8 cellular contexts compared by ENCODE assay signal in genomic region chr2:30147715-30148611, GRCh38. TPM values are rescaled to one million over a fixed set of nuclear protein-coding genes. Genes with fewer than 3 reads are reported as not detected.
DNase-seq lines count a peak whose midpoint lies in the region; ATAC-seq, FAIRE-seq and TF ChIP-seq lines count a peak whose summit lies in the region.

No MANE protein-coding gene starts in this region.

- no peak overlapping the region for H2BK120ac ChIP-seq in neuronal stem cell (ENCODE audit: low read depth, low read length)

- peak overlapping the region; percentile 87 for H2BK5ac ChIP-seq in neuronal stem cell (ENCODE audit: low read length)

- no peak overlapping the region for H2BK12ac ChIP-seq in neuronal stem cell (ENCODE audit: low read length)

- H2AK5ac ChIP-seq in neuronal stem cell (ENCODE audit: low read depth, low read length): no peak overlapping the region

- H3K9ac ChIP-seq in HUES6 (ENCODE audit: low read length) (peak overlapping the region; percentile 69), neuronal stem cell (ENCODE audit: low read depth, low read length, poor library complexity) (peak overlapping the region; percentile 95)

- POLR2A ChIA-PET in BJ (lab: Charles Lee): interaction anchor here (0.6 kb wide), 1 partner anchor 1032 kb away, joined by 5 read pairs; no protein-coding TSS in a partner anchor

- peak overlapping the region; percentile 91 for H3K23ac ChIP-seq in neuronal stem cell (ENCODE audit: low read depth, low read length, poor library complexity)

- H4K91ac ChIP-seq in neuronal stem cell (ENCODE audit: low read depth, low read length, poor library complexity): no peak overlapping the region

- H3K9me3 ChIP-seq in HUES6 (ENCODE audit: control insufficient read depth, insufficient read depth, low read depth, low read length) (no peaks in the 10 kb centered on the region), RWPE2 (ENCODE audit: severe bottlenecking) (no peaks in the 10 kb centered on the region), neuronal stem cell (replicated peaks in 1 of 2; ENCODE audit: control insufficient read depth in 2 of 2, insufficient read depth in 1 of 2, low read depth in 1 of 2, low read length in 2 of 2) (no peaks in the 10 kb centered on the region)

- H3K14ac ChIP-seq in neuronal stem cell (ENCODE audit: low read length): no peak overlapping the region

- no peaks in the 10 kb centered on the region for H3K79me1 ChIP-seq in neuronal stem cell (ENCODE audit: low read depth, low read length)

- no peak for FAIRE-seq in frontal cortex (lab: Jason Lieb, UNC)

- peak overlapping the region; percentile 96 for H2AFZ ChIP-seq in neuronal stem cell (ENCODE audit: low read length)

- no peak overlapping the region for H3K4ac ChIP-seq in neuronal stem cell (ENCODE audit: low read length)

- DNase-seq in BJ (ENCODE audit: low read depth) (no peak), RWPE2 (ENCODE audit: low spot score) (peak; percentile 71), frontal cortex (ENCODE audit: low spot score in 2 of 2) (peak; percentile 87 to 93), neuronal stem cell (ENCODE audit: low spot score) (peak; percentile 81), substantia nigra (lab: John Stamatoyannopoulos, UW) (peak in 48 of 49 donors; percentile 5 to 88 (median 68))
- peak; percentile 41 to 74 (median 53) for DNase-seq in activated naive CD4-positive, alpha-beta T cell (lab: John Stamatoyannopoulos, UW)

- TF ChIP-seq CTCF in BJ (IDR thresholded peaks at IDR 0.05; ENCODE audit: insufficient read depth, low read depth, low read length) (no peak), RWPE2 (IDR thresholded peaks at IDR 0.05; ENCODE audit: poor library complexity, severe bottlenecking) (peak; percentile 82)

- peak overlapping the region; percentile 95 for H3K18ac ChIP-seq in neuronal stem cell (ENCODE audit: low read length)

- H3K27me3 ChIP-seq in BJ (ENCODE audit: control insufficient read depth, insufficient read depth, low read length): 0 out of 2 replicates have a peak, but pooled peaks cover 1% of the 10 kb centered on the region
- peaks cover 5% of the 10 kb centered on the region; the same call in 1 of the 2 replicates for H3K27me3 ChIP-seq in HUES6 (ENCODE audit: control insufficient read depth, insufficient read depth, low read length)
- no peaks in the 10 kb centered on the region for H3K27me3 ChIP-seq in RWPE2 (ENCODE audit: insufficient read depth, poor library complexity, severe bottlenecking)
- H3K27me3 ChIP-seq in neuronal stem cell (ENCODE audit: control insufficient read depth in 3 of 3, insufficient read depth in 3 of 3, low read depth in 1 of 3, low read length in 3 of 3): peaks cover 0 to 14% (median 2%) of the 10 kb centered on the region in 3 experiments

- H3K4me1 ChIP-seq in HUES6 (ENCODE audit: control insufficient read depth, insufficient read depth, low read length): peaks cover 36% of the 10 kb centered on the region
- peaks cover 23% of the 10 kb centered on the region for H3K4me1 ChIP-seq in RWPE2 (ENCODE audit: insufficient read depth, poor library complexity, severe bottlenecking)
- peaks cover 5 to 8% of the 10 kb centered on the region in 2 donors for H3K4me1 ChIP-seq in neuronal stem cell (ENCODE audit: control insufficient read depth in 2 of 2, insufficient read depth in 1 of 2, low read depth in 1 of 2, low read length in 2 of 2)

- WGBS in neuronal stem cell (ENCODE audit: extremely low coverage in 2 of 2, insufficient read length in 2 of 2, insufficient replicate concordance in 1 of 2), 2 donors: no CpG with 5 or more reads among the region's 50 CpGs

- H3K4me2 ChIP-seq in neuronal stem cell (ENCODE audit: insufficient read depth, low read length, poor library complexity, severe bottlenecking): peak overlapping the region; percentile 87

- peak overlapping the region; percentile 99 for H3K4me3 ChIP-seq in BJ (ENCODE audit: low read depth, low read length)
- H3K4me3 ChIP-seq in HUES6 (ENCODE audit: low read depth, low read length): peak overlapping the region; percentile 69
- H3K4me3 ChIP-seq in RWPE2 (ENCODE audit: severe bottlenecking): peak overlapping the region; percentile 96
- H3K4me3 ChIP-seq in neuronal stem cell (ENCODE audit: low read length in 2 of 2): peak overlapping the region; percentile 77 to 85

- H3K27ac ChIP-seq in HUES6 (ENCODE audit: low read depth, low read length) (peak overlapping the region; percentile 54; the same call in 1 of the 2 replicates), RWPE2 (ENCODE audit: poor library complexity, severe bottlenecking) (peak overlapping the region; percentile 66), neuronal stem cell (replicated peaks; ENCODE audit: low read length) (peak overlapping the region; percentile 85), substantia nigra (ENCODE audit: low read depth, low read length, poor library complexity, severe bottlenecking) (peak overlapping the region; percentile 86)

- no peak overlapping the region for H2BK15ac ChIP-seq in neuronal stem cell (ENCODE audit: low read length)

- no peaks in the 10 kb centered on the region; the same call in 1 of the 2 replicates for H3K36me3 ChIP-seq in BJ (ENCODE audit: control insufficient read depth, insufficient read depth, low read length)
- no peaks in the 10 kb centered on the region for H3K36me3 ChIP-seq in HUES6 (ENCODE audit: control insufficient read depth, insufficient read depth, low read length)
- peaks cover 31% of the 10 kb centered on the region for H3K36me3 ChIP-seq in RWPE2 (ENCODE audit: low read depth)
- H3K36me3 ChIP-seq in neuronal stem cell (replicated peaks in 1 of 2; ENCODE audit: control insufficient read depth in 2 of 2, insufficient read depth in 2 of 2, low read length in 2 of 2): peaks cover 0 to 8% of the 10 kb centered on the region in 2 donors

- peak; percentile 19 for ATAC-seq in GM19351 (IDR thresholded peaks at IDR 0.05; ENCODE audit: unreplicated experiment)
- ATAC-seq in RWPE2 (ENCODE audit: low read depth): no peak

- H4K8ac ChIP-seq in neuronal stem cell (ENCODE audit: low read depth, low read length): no peak overlapping the region

- CTCF ChIA-PET in BJ (lab: Yijun Ruan, JAX): interaction anchor here (0.7 to 7.3 kb wide), 11 partner anchors 8 to 564 kb away, joined by 3 to 46 read pairs (median 4); no protein-coding TSS in a partner anchor

RNA-seq across cellular contexts. Expression of gene YPEL5, which starts 1.2 kb away (rescaled TPM):
- polyA plus RNA-seq in BJ (2011; rRNA removed): 141 and 190 TPM in 2 replicates
- polyA minus RNA-seq in BJ (2011; rRNA and poly(A)+ RNA removed): 69.6 and 81.6 TPM in 2 replicates
- 133 TPM for total RNA-seq in frontal cortex
- 43.6 TPM for polyA plus RNA-seq in neuronal stem cell (2013, experiment 1 of 2)
- polyA plus RNA-seq in neuronal stem cell (2013, experiment 2 of 2): 43.0 TPM
